10 cellular contexts compared by ENCODE assay signal in genomic region chr20:47276856-47277541, GRCh38.
DNase-seq lines count a peak whose midpoint lies in the region; ATAC-seq, FAIRE-seq and TF ChIP-seq lines count a peak whose summit lies in the region.
"Had no signal": no experiment of that assay in that cellular context is flagged by ENCODE, and none has a peak within 500 bp of the region (broad histone marks: within the 10 kb centered on the region; RNA-seq: fewer than 3 reads in every experiment).

No MANE protein-coding gene starts in this region.

- no peak overlapping the region for H3K4me3 ChIP-seq in endodermal cell (ENCODE audit: low read length)

- H3K9me3 Mint-ChIP-seq in natural killer cell treated with Interleukin-12 subunit alpha and Interleukin-12 subunit beta and Interleukin-15 and Interleukin-18, amount 100 ng/mL, for 72 hours: no peaks in the 10 kb centered on the region
- no peaks in the 10 kb centered on the region for H3K9me3 Mint-ChIP-seq in natural killer cell
- H3K9me3 Mint-ChIP-seq in endodermal cell: no peaks in the 10 kb centered on the region

- FAIRE-seq in GM12892 (lab: Jason Lieb, UNC): no peak

- no peak for ATAC-seq in natural killer cell treated with Interleukin-12 subunit alpha and Interleukin-12 subunit beta and Interleukin-15 and Interleukin-18, amount 100 ng/mL, for 72 hours
- no peak for ATAC-seq in natural killer cell
- no peak for ATAC-seq in GM18502 (IDR thresholded peaks at IDR 0.05; ENCODE audit: poor library complexity, unreplicated experiment)
- ATAC-seq in GM18519 (IDR thresholded peaks at IDR 0.05; ENCODE audit: low FRiP score, unreplicated experiment): no peak
- ATAC-seq in GM18870 (IDR thresholded peaks at IDR 0.05; ENCODE audit: unreplicated experiment): no peak

- no peaks in the 10 kb centered on the region for H3K27me3 Mint-ChIP-seq in natural killer cell treated with Interleukin-12 subunit alpha and Interleukin-12 subunit beta and Interleukin-15 and Interleukin-18, amount 100 ng/mL, for 72 hours
- H3K27me3 Mint-ChIP-seq in natural killer cell (ENCODE audit: low read depth in 2 of 2) (no peaks in the 10 kb centered on the region), endodermal cell (ENCODE audit: insufficient read depth) (no peaks in the 10 kb centered on the region)

- H3K27ac ChIP-seq in endodermal cell (ENCODE audit: low read depth, low read length): peak overlapping the region; percentile 9

- peaks cover 36% of the 10 kb centered on the region in 2 donors for H3K4me1 Mint-ChIP-seq in natural killer cell treated with Interleukin-12 subunit alpha and Interleukin-12 subunit beta and Interleukin-15 and Interleukin-18, amount 100 ng/mL, for 72 hours (ENCODE audit: low read depth in 2 of 2)
- peaks cover 22% of the 10 kb centered on the region in 2 donors for H3K4me1 Mint-ChIP-seq in natural killer cell
- H3K4me1 Mint-ChIP-seq in endodermal cell: peaks cover 10% of the 10 kb centered on the region

- DNase-seq in natural killer cell treated with Interleukin-12 subunit alpha and Interleukin-12 subunit beta and Interleukin-15 and Interleukin-18, amount 100 ng/mL, for 72 hours (ENCODE audit: low spot score): no peak
- no peak for DNase-seq in natural killer cell
- no peak for DNase-seq in endodermal cell
- peak; percentile 81 for DNase-seq in myocyte (ENCODE audit: low read depth)
- DNase-seq in GM12892 (ENCODE audit: insufficient read length): no peak
- DNase-seq: activated CD4-positive, CD25-positive, alpha-beta regulatory T cell treated with anti-CD3 and anti-CD28 coated beads, Interleukin-2, amount 50 U/mL, for 72 hours; NCI-H1092 had no signal

- H3K27ac Mint-ChIP-seq in natural killer cell treated with Interleukin-12 subunit alpha and Interleukin-12 subunit beta and Interleukin-15 and Interleukin-18, amount 100 ng/mL, for 72 hours: peak overlapping the region; percentile 93 to 98
- peak overlapping the region in 1 of 2 donors; percentile 27 for H3K27ac Mint-ChIP-seq in natural killer cell
- peak overlapping the region; percentile 45 for H3K27ac Mint-ChIP-seq in endodermal cell

- H3K27me3 ChIP-seq in endodermal cell (ENCODE audit: control insufficient read depth, insufficient read depth, low read length, poor library complexity, severe bottlenecking): no peaks in the 10 kb centered on the region

- H3K4me1 ChIP-seq in endodermal cell (ENCODE audit: control insufficient read depth, insufficient read depth, low read length): no peaks in the 10 kb centered on the region

- intact Hi-C loops in natural killer cell (cut with micrococcal nuclease): no loop called here

- H3K9ac ChIP-seq in endodermal cell (ENCODE audit: extremely low read depth, low read length, poor library complexity, severe bottlenecking): no peak overlapping the region

- peaks cover 15% of the 10 kb centered on the region for H3K36me3 Mint-ChIP-seq in natural killer cell treated with Interleukin-12 subunit alpha and Interleukin-12 subunit beta and Interleukin-15 and Interleukin-18, amount 100 ng/mL, for 72 hours
- H3K36me3 Mint-ChIP-seq in natural killer cell: peaks cover 17% of the 10 kb centered on the region
- H3K36me3 Mint-ChIP-seq in endodermal cell (ENCODE audit: low read depth): peaks cover 84% of the 10 kb centered on the region

- peaks cover 83% of the 10 kb centered on the region for H3K36me3 ChIP-seq in endodermal cell (ENCODE audit: control insufficient read depth, insufficient read depth, low read length)

- TF ChIP-seq CTCF in natural killer cell (IDR thresholded peaks at IDR 0.05): no peak
- no peak for TF ChIP-seq CTCF in endodermal cell (conservative IDR thresholded peaks at IDR 0.05)

- no peak for TF ChIP-seq POLR2A in GM12892 (IDR thresholded peaks at IDR 0.05; ENCODE audit: low read depth, low read length)

- H3K9me3 ChIP-seq in endodermal cell (ENCODE audit: control insufficient read depth, low read length): no peaks in the 10 kb centered on the region

- WGBS in endodermal cell (ENCODE audit: insufficient coverage in 1 of 2, insufficient read length in 1 of 2), 2 experiments: 98% methylated on average over 7 to 8 of the region's 8 CpGs

- no peak overlapping the region for H3K4me3 Mint-ChIP-seq in natural killer cell treated with Interleukin-12 subunit alpha and Interleukin-12 subunit beta and Interleukin-15 and Interleukin-18, amount 100 ng/mL, for 72 hours
- no peak overlapping the region for H3K4me3 Mint-ChIP-seq in natural killer cell
- H3K4me3 Mint-ChIP-seq in endodermal cell: no peak overlapping the region
